Comparison of ENCODE assay signal across 1 cellular context in genomic region chr4:70938087-70938486, GRCh38.
TF ChIP-seq lines count a peak whose summit lies in the region.

No MANE protein-coding gene starts in this region.

TF ChIP-seq in WTC11, 78 proteins besides CTCF, POLR2A, EP300 and RAD21 (continued from another document):
- TF ChIP-seq ZNF317 (CRISPR knock-in tag; IDR thresholded peaks at IDR 0.05; ENCODE audit: borderline replicate concordance, low read depth) (no peak), FOXP4 (CRISPR knock-in tag; IDR thresholded peaks at IDR 0.05) (no peak), TCF7 (CRISPR knock-in tag; IDR thresholded peaks at IDR 0.05; ENCODE audit: low read depth) (no peak), PRDM15 (CRISPR knock-in tag; IDR thresholded peaks at IDR 0.05) (no peak), E2F1 (CRISPR knock-in tag; IDR thresholded peaks at IDR 0.05) (no peak)
